In the genomic region with DNA sequence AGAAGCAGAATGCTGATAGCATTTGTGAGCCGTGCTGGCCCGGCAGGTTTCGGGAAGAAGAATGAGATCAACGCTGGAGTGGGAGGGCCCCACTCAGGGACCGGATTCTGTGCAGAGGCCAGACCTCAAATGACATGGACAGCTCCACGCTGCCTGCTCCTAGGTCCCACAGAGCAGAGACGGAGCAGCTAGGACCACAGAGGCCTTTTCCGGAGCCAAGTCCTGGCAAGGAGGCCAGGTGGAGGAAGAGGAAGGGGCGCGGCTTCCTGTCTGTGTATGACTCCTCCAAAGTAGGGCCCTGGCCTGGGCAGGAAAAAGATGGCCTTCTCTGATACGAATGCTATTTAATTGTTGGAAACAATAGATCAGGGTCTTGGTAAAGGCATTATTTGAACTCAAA, we compare ENCODE assay signal across 15 cellular contexts.
A peak's percentile ranks its signal among the peaks of the same experiment; 100 is the strongest.
DNase-seq lines count a peak whose midpoint lies in the region; ATAC-seq and TF ChIP-seq lines count a peak whose summit lies in the region.
"Had no signal": no experiment of that assay in that cellular context is flagged by ENCODE, and none has a peak within 500 bp of the region (broad histone marks: within the 10 kb centered on the region; RNA-seq: fewer than 3 reads in every experiment).

No MANE protein-coding gene starts in this region.

- H3K27me3 ChIP-seq in heart right ventricle, result no peaks in the 10 kb centered on the region
- no peaks in the 10 kb centered on the region for H3K27me3 ChIP-seq in neural progenitor cell
- H3K27me3 ChIP-seq in upper lobe of right lung, result no peaks in the 10 kb centered on the region
- no peaks in the 10 kb centered on the region for H3K27me3 ChIP-seq in colonic mucosa
- H3K27me3 ChIP-seq: suprapubic skin had no signal

- peaks cover 2% of the 10 kb centered on the region for H3K9me3 Mint-ChIP-seq in neural progenitor cell

- peak overlapping the region; percentile 68 for H2AFZ ChIP-seq in neural progenitor cell (replicated peaks)

- TF ChIP-seq CTCF in heart right ventricle (IDR thresholded peaks at IDR 0.05) (no peak), neural progenitor cell (IDR thresholded peaks at IDR 0.05) (no peak), upper lobe of right lung (IDR thresholded peaks at IDR 0.05) (no peak), GM13976 (IDR thresholded peaks at IDR 0.05; ENCODE audit: borderline replicate concordance, control extremely low read depth, extremely low read depth, insufficient read depth, missing control alignments) (no peak), colonic mucosa (IDR thresholded peaks at IDR 0.05) (no peak)

- H3K79me2 ChIP-seq in neural progenitor cell (ENCODE audit: low read depth), result no peaks in the 10 kb centered on the region

- intact Hi-C loops in heart right ventricle (cut with DNase I), result loop anchor here in 4 of 10 donors (1.0 to 5.0 kb wide), 7 partner anchors 81 to 871 kb away; a partner anchor contains a TSS
- intact Hi-C loops in upper lobe of right lung (cut with DNase I), result no loop called here
- intact Hi-C loops in colonic mucosa (cut with DNase I), result no loop called here

- 26 to 40% methylated on average over 11 of the region's 11 CpGs for WGBS in heart right ventricle, 2 donors

- H3K9me3 ChIP-seq in heart right ventricle, result no peaks in the 10 kb centered on the region
- H3K9me3 ChIP-seq in neural progenitor cell (ENCODE audit: low read depth), result no peaks in the 10 kb centered on the region
- H3K9me3 ChIP-seq in upper lobe of right lung, result no peaks in the 10 kb centered on the region
- no peaks in the 10 kb centered on the region for H3K9me3 ChIP-seq in colonic mucosa
- H3K9me3 ChIP-seq: suprapubic skin had no signal

- peak; percentile 82 to 95 (median 91) for ATAC-seq in heart right ventricle
- ATAC-seq in upper lobe of right lung, result peak; percentile 83
- ATAC-seq in stimulated activated naive CD8-positive, alpha-beta T cell treated with anti-CD3 and anti-CD28 coated beads, Interleukin-15, Interleukin-2, amounts not matched to agents 100 U/mL and 50 U/mL, for 24 hours, result no peak
- ATAC-seq: HCT116 had no signal

- H3K36me3 ChIP-seq in heart right ventricle (no peaks in the 10 kb centered on the region), neural progenitor cell (no peaks in the 10 kb centered on the region), upper lobe of right lung (no peaks in the 10 kb centered on the region), colonic mucosa (no peaks in the 10 kb centered on the region)
- H3K36me3 ChIP-seq: suprapubic skin had no signal

- no peaks in the 10 kb centered on the region for H4K20me1 ChIP-seq in neural progenitor cell (ENCODE audit: low read depth)

- peaks cover 16 to 81% (median 45%) of the 10 kb centered on the region in 9 donors for H3K4me1 ChIP-seq in heart right ventricle
- peaks cover 5% of the 10 kb centered on the region for H3K4me1 ChIP-seq in neural progenitor cell
- H3K4me1 ChIP-seq in upper lobe of right lung, result peaks cover 4% of the 10 kb centered on the region
- no peaks in the 10 kb centered on the region for H3K4me1 ChIP-seq in colonic mucosa
- H3K4me1 ChIP-seq: suprapubic skin had no signal

- peak; percentile 65 for DNase-seq in DMS53 (lab: John Stamatoyannopoulos, UW)
- no peak for DNase-seq in DMS53 treated with DMSO at 0.1 percent for 48 hours (lab: John Stamatoyannopoulos, UW; ENCODE audit: unreplicated experiment)
- DNase-seq in heart right ventricle, result peak; percentile 76 to 89
- DNase-seq in neural progenitor cell (ENCODE audit: low spot score), result no peak
- no peak for DNase-seq in upper lobe of right lung
- no peak for DNase-seq in stimulated activated naive CD8-positive, alpha-beta T cell treated with anti-CD3 and anti-CD28 coated beads, Interleukin-15, Interleukin-2, amounts not matched to agents 100 U/mL and 50 U/mL, for 24 hours
- no peak for DNase-seq in GM13976 (ENCODE audit: low spot score)
- no peak for DNase-seq in colonic mucosa
- DNase-seq: activated T-cell treated with anti-CD3 and anti-CD28 coated beads, Interleukin-2, amount 50 U/mL, for 24 hours; mesendoderm; MM.1S; NCI-H2171 treated with DMSO at 0.1 percent for 48 hours had no signal

- H3K4me3 ChIP-seq in heart right ventricle (peak overlapping the region in 2 of 10 donors; percentile 7 to 29), neural progenitor cell (no peak overlapping the region), upper lobe of right lung (no peak overlapping the region), colonic mucosa (no peak overlapping the region)
- H3K4me3 ChIP-seq: suprapubic skin had no signal

- peak overlapping the region in 9 of 10 donors; percentile 53 to 94 (median 90) for H3K27ac ChIP-seq in heart right ventricle
- H3K27ac ChIP-seq in neural progenitor cell, result no peak overlapping the region
- peak overlapping the region; percentile 76 for H3K27ac ChIP-seq in upper lobe of right lung
- H3K27ac ChIP-seq in colonic mucosa, result no peak overlapping the region
- H3K27ac ChIP-seq: 22Rv1 had no signal

- in situ Hi-C loops in GM13976 (cut with MboI; ENCODE audit: low sequenced_read_pairs, unreplicated experiment), result no loop called here

- no peaks in the 10 kb centered on the region for H3F3A ChIP-seq in neural progenitor cell (ENCODE audit: low read depth)

- no peak overlapping the region for H3K4me3 Mint-ChIP-seq in neural progenitor cell
- H3K4me3 Mint-ChIP-seq: activated T-cell treated with anti-CD3 and anti-CD28 coated beads, Interleukin-2, amount 50 U/mL, for 24 hours had no signal

- peaks cover 9% of the 10 kb centered on the region for H3K4me1 Mint-ChIP-seq in neural progenitor cell

- H3K27ac Mint-ChIP-seq in neural progenitor cell, result no peak overlapping the region
- H3K27ac Mint-ChIP-seq: activated T-cell treated with anti-CD3 and anti-CD28 coated beads, Interleukin-2, amount 50 U/mL, for 24 hours had no signal

- H3K27me3 Mint-ChIP-seq in neural progenitor cell (ENCODE audit: insufficient read depth, low read depth), result no peaks in the 10 kb centered on the region

- no peaks in the 10 kb centered on the region for H3K36me3 Mint-ChIP-seq in neural progenitor cell

- H3K9ac ChIP-seq in neural progenitor cell, result no peak overlapping the region
- no peak overlapping the region for H3K9ac ChIP-seq in colonic mucosa (ENCODE audit: low read depth in 2 of 2, low read length in 2 of 2)

- H3K4me2 ChIP-seq in neural progenitor cell, result no peak overlapping the region

Comparison
In these comparisons a context has a peak if more than half of its experiments do, and no peak if none do; other contexts are left out.
1. DNase-seq: peak in DMS53 (single experiment) and heart right ventricle (2 of 2); none in DMS53 treated with DMSO at 0.1 percent for 48 hours (single experiment), neural progenitor cell (single experiment), upper lobe of right lung (single experiment), stimulated activated naive CD8-positive, alpha-beta T cell treated with anti-CD3 and anti-CD28 coated beads, Interleukin-15, Interleukin-2, amounts not matched to agents 100 U/mL and 50 U/mL, for 24 hours (single experiment), GM13976 (single experiment) and colonic mucosa (single experiment).
2. H3K27ac ChIP-seq: peak in heart right ventricle (9 of 10) and upper lobe of right lung (single experiment); none in neural progenitor cell (single experiment) and colonic mucosa (single experiment).